Comparison of ENCODE assay signal across 1 cellular context in genomic region chr19:17605761-17606745, GRCh38.
A peak's percentile ranks its signal among the peaks of the same experiment; 100 is the strongest.
TF ChIP-seq lines count a peak whose summit lies in the region.

No MANE protein-coding gene starts in this region.

TF ChIP-seq in GM12878, 131 proteins besides CTCF, POLR2A, EP300 and RAD21 (continued from another document and continues in another):
- TF ChIP-seq ATF3 (IDR thresholded peaks at IDR 0.05; ENCODE audit: borderline replicate concordance, extremely low read depth, low read depth, low read length) = no peak
- peak; percentile 75; the same call in 1 of the 2 replicates for TF ChIP-seq BACH1 (IDR thresholded peaks at IDR 0.05; ENCODE audit: borderline replicate concordance)
- TF ChIP-seq NR2C2 (IDR thresholded peaks at IDR 0.05; ENCODE audit: borderline replicate concordance, control insufficient read depth, insufficient read length, low read depth) = no peak
- TF ChIP-seq MEF2B (IDR thresholded peaks at IDR 0.05; ENCODE audit: partially characterized antibody, poor library complexity, severe bottlenecking) = no peak
- TF ChIP-seq LARP7 (IDR thresholded peaks at IDR 0.05) = peak; percentile 91
- TF ChIP-seq HDGF (IDR thresholded peaks at IDR 0.05) = 0 out of 2 replicates have a peak, but pooled peaks have one; percentile 19
- peak; percentile 89 for TF ChIP-seq SMARCA5 (IDR thresholded peaks at IDR 0.05)
- no peak for TF ChIP-seq EZH2 (IDR thresholded peaks at IDR 0.05; ENCODE audit: borderline replicate concordance, control insufficient read depth, low read depth, low read length)
- peak; percentile 46 for TF ChIP-seq SP1 (IDR thresholded peaks at IDR 0.05; ENCODE audit: low read depth, low read length)
- TF ChIP-seq NKRF (conservative IDR thresholded peaks at IDR 0.05) = peak; percentile 52; the same call in 1 of the 2 replicates
- TF ChIP-seq MEF2A (IDR thresholded peaks at IDR 0.05; ENCODE audit: insufficient read depth, low read depth, low read length) = no peak
- TF ChIP-seq YY1 (IDR thresholded peaks at IDR 0.05; ENCODE audit: low read depth, low read length) = 0 out of 2 replicates have a peak, but pooled peaks have one; percentile 31
- peak; percentile 32; the same call in 1 of the 2 replicates for TF ChIP-seq PKNOX1 (IDR thresholded peaks at IDR 0.05)
- TF ChIP-seq GATAD2B (conservative IDR thresholded peaks at IDR 0.05; ENCODE audit: low read depth) = peak; percentile 8; the same call in 1 of the 2 replicates
- no peak for TF ChIP-seq RBBP5 (conservative IDR thresholded peaks at IDR 0.05)
- peak; percentile 81 for TF ChIP-seq TCF12 (IDR thresholded peaks at IDR 0.05; ENCODE audit: low read depth, low read length)
- no peak for TF ChIP-seq ZBTB4 (CRISPR knock-in tag; IDR thresholded peaks at IDR 0.05)
- TF ChIP-seq TCF7 (IDR thresholded peaks at IDR 0.05; ENCODE audit: borderline replicate concordance) = no peak
- TF ChIP-seq DPF2 (IDR thresholded peaks at IDR 0.05) = peak; percentile 76; the same call in 1 of the 2 replicates
- TF ChIP-seq SMC3 (IDR thresholded peaks at IDR 0.05; ENCODE audit: borderline replicate concordance, low read length) = peak; percentile 19; the same call in 1 of the 2 replicates
- TF ChIP-seq CBX5 (IDR thresholded peaks at IDR 0.05; ENCODE audit: low read depth) = no peak
- peak; percentile 80 for TF ChIP-seq MAX (IDR thresholded peaks at IDR 0.05; ENCODE audit: low read depth, low read length)
- TF ChIP-seq POLR2AphosphoS5 (IDR thresholded peaks at IDR 0.05; ENCODE audit: low read length) = peak; percentile 55; the same call in 1 of the 2 replicates
- peak; percentile 53 for TF ChIP-seq RUNX3 (IDR thresholded peaks at IDR 0.05; ENCODE audit: low read length)
- peak; percentile 73 for TF ChIP-seq NR2F1 (conservative IDR thresholded peaks at IDR 0.05)
- TF ChIP-seq EGR1 (IDR thresholded peaks at IDR 0.05; ENCODE audit: borderline replicate concordance in 1 of 2, low read depth in 2 of 2, low read length in 2 of 2) = peak in 1 of 2 experiments; percentile 65; a peak in 2 of 3 replicates
- TF ChIP-seq BRCA1 (IDR thresholded peaks at IDR 0.05; ENCODE audit: low read depth, low read length) = no peak
- no peak for TF ChIP-seq JUNB (IDR thresholded peaks at IDR 0.05)
- TF ChIP-seq ZNF384 (IDR thresholded peaks at IDR 0.05; ENCODE audit: borderline replicate concordance, low read depth, low read length) = no peak
- no peak for TF ChIP-seq NFXL1 (IDR thresholded peaks at IDR 0.05; ENCODE audit: borderline replicate concordance)
- TF ChIP-seq CUX1 (IDR thresholded peaks at IDR 0.05; ENCODE audit: insufficient replicate concordance, low read depth, low read length) = no peak
- TF ChIP-seq ZNF207 (IDR thresholded peaks at IDR 0.05; ENCODE audit: borderline replicate concordance) = peak; percentile 59; the same call in 1 of the 2 replicates
- TF ChIP-seq PML (IDR thresholded peaks at IDR 0.05; ENCODE audit: low read length) = no peak
- TF ChIP-seq NRF1 (conservative IDR thresholded peaks at IDR 0.05; ENCODE audit: low read depth, low read length) = peak; percentile 66
- no peak for TF ChIP-seq RELB (IDR thresholded peaks at IDR 0.05; ENCODE audit: low read depth)
- TF ChIP-seq MXI1 (IDR thresholded peaks at IDR 0.05; ENCODE audit: low read depth, low read length) = peak; percentile 38; the same call in 1 of the 2 replicates
- TF ChIP-seq YBX1 (IDR thresholded peaks at IDR 0.05) = no peak
- TF ChIP-seq RB1 (IDR thresholded peaks at IDR 0.05; ENCODE audit: borderline replicate concordance) = peak; percentile 81; the same call in 1 of the 2 replicates
- peak; percentile 71; the same call in 1 of the 2 replicates for TF ChIP-seq NR2C1 (IDR thresholded peaks at IDR 0.05)
- peak; percentile 76; the same call in 1 of the 2 replicates for TF ChIP-seq CREB1 (IDR thresholded peaks at IDR 0.05; ENCODE audit: low read depth)
- TF ChIP-seq ATF7 (IDR thresholded peaks at IDR 0.05; ENCODE audit: low read depth) = no peak
- TF ChIP-seq BCLAF1 (IDR thresholded peaks at IDR 0.05) = no peak
- TF ChIP-seq FOXK2 (IDR thresholded peaks at IDR 0.05) = no peak
- TF ChIP-seq SIN3A (IDR thresholded peaks at IDR 0.05; ENCODE audit: low read depth, low read length) = no peak
- no peak for TF ChIP-seq ELK1 (IDR thresholded peaks at IDR 0.05; ENCODE audit: low read depth, low read length)
- TF ChIP-seq WRNIP1 (IDR thresholded peaks at IDR 0.05; ENCODE audit: borderline replicate concordance, low read depth, low read length) = no peak
- peak; percentile 58 for TF ChIP-seq KLF5 (IDR thresholded peaks at IDR 0.05; ENCODE audit: partially characterized antibody)
- TF ChIP-seq BHLHE40 (IDR thresholded peaks at IDR 0.05; ENCODE audit: borderline replicate concordance in 1 of 2, low read depth in 2 of 2, low read length in 1 of 2) = peak; percentile 49 to 76; a peak in 3 of 4 replicates
- TF ChIP-seq IKZF1 (conservative IDR thresholded peaks at IDR 0.05) = peak; percentile 82
